ENCODE assay signal across 1 cellular context in the genomic region with DNA sequence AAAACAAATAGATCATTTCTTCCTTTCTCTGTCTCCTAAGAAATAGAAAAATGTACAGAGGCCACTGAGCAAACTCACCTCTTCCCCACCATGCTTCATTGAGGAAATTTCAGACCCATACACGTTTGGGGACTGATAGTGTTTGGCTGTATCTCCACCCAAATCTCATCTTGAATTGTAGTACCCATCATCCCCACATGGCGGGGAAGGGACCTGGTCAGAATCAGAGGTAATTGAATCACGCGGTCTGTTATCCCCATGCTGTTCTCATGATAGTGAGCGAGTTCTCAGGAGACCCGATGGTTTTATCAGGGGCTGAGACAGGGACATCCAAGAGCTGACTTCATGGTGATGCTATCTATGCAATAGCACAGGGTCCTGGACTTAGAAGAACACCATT.
TF ChIP-seq lines count a peak whose summit lies in the region.

No MANE protein-coding gene starts in this region.

TF ChIP-seq in H1, 55 proteins besides CTCF, POLR2A, EP300 and RAD21 (continued from another document):
- TF ChIP-seq, protein P1, sequence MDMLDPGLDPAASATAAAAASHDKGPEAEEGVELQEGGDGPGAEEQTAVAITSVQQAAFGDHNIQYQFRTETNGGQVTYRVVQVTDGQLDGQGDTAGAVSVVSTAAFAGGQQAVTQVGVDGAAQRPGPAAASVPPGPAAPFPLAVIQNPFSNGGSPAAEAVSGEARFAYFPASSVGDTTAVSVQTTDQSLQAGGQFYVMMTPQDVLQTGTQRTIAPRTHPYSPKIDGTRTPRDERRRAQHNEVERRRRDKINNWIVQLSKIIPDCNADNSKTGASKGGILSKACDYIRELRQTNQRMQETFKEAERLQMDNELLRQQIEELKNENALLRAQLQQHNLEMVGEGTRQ (IDR thresholded peaks at IDR 0.05; ENCODE audit: low read length): no peak
- no peak for TF ChIP-seq KDM5A (IDR thresholded peaks at IDR 0.05; ENCODE audit: low read length)
